Comparison of ENCODE assay signal across 24 cellular contexts in genomic region chr4:172787117-172787516, GRCh38.
A peak's percentile ranks its signal among the peaks of the same experiment; 100 is the strongest.
DNase-seq lines count a peak whose midpoint lies in the region; ATAC-seq and TF ChIP-seq lines count a peak whose summit lies in the region.
"Had no signal": no experiment of that assay in that cellular context is flagged by ENCODE, and none has a peak within 500 bp of the region (broad histone marks: within the 10 kb centered on the region; RNA-seq: fewer than 3 reads in every experiment).

No MANE protein-coding gene starts in this region.

- DNase-seq in lower lobe of right lung (no peak), GM13977 (ENCODE audit: low spot score) (no peak), colonic mucosa (no peak)
- DNase-seq: activated CD4-positive, alpha-beta T cell treated with anti-CD3 and anti-CD28 coated beads for 48 hours; activated effector memory CD4-positive, alpha-beta T cell treated with Interleukin-2 at 50 U/mL for 16 hours; activated T-cell treated with anti-CD3 and anti-CD28 coated beads, Interleukin-2, amount 50 U/mL, for 1 hour; anterior cingulate cortex; C1 segment of cervical spinal cord; Kasumi-1; natural killer cell; NCI-H1436 treated with DMSO at 0.1 percent for 48 hours; NCI-H2081 treated with DMSO at 0.1 percent for 48 hours; SJCRH30; SW 1271; T-helper 9 cell had no signal

- H3K9ac ChIP-seq in colonic mucosa (ENCODE audit: low read depth in 2 of 2, low read length in 2 of 2), result no peak overlapping the region

- H3K36me3 ChIP-seq in lower lobe of right lung, result no peaks in the 10 kb centered on the region
- H3K36me3 ChIP-seq in colonic mucosa, result no peaks in the 10 kb centered on the region
- H3K36me3 ChIP-seq: gastroesophageal sphincter, HAP-1, SJCRH30 had no signal

- intact Hi-C loops in lower lobe of right lung (cut with DNase I), result no loop called here
- intact Hi-C loops in colonic mucosa (cut with DNase I), result no loop called here

- H3K4me1 ChIP-seq in lower lobe of right lung, result no peaks in the 10 kb centered on the region
- H3K4me1 ChIP-seq in colonic mucosa, result no peaks in the 10 kb centered on the region
- H3K4me1 ChIP-seq: gastroesophageal sphincter, HAP-1, SJCRH30 had no signal

- ATAC-seq in GM18511 (IDR thresholded peaks at IDR 0.05; ENCODE audit: unreplicated experiment) (peak; percentile 58), GM19395 (IDR thresholded peaks at IDR 0.05; ENCODE audit: unreplicated experiment) (peak; percentile 48), HG03457 (IDR thresholded peaks at IDR 0.05; ENCODE audit: unreplicated experiment) (peak; percentile 50), lower lobe of right lung (peak; percentile 30 to 64), HG02981 (IDR thresholded peaks at IDR 0.05; ENCODE audit: unreplicated experiment) (no peak)
- ATAC-seq: gastroesophageal sphincter; natural killer cell; stimulated activated effector memory CD8-positive, alpha-beta T cell treated with anti-CD3 and anti-CD28 coated beads, Interleukin-12 subunit alpha, Interleukin-12 subunit beta, amount 100 ng/mL, for 72 hours had no signal

- H3K9me3 ChIP-seq in lower lobe of right lung (no peaks in the 10 kb centered on the region), colonic mucosa (no peaks in the 10 kb centered on the region)
- H3K9me3 ChIP-seq: gastroesophageal sphincter, HAP-1, SJCRH30 had no signal

- H3K27ac ChIP-seq in lower lobe of right lung (no peak overlapping the region), colonic mucosa (no peak overlapping the region)
- H3K27ac ChIP-seq: gastroesophageal sphincter, hepatocyte, SJCRH30 had no signal

- TF ChIP-seq CTCF in lower lobe of right lung (IDR thresholded peaks at IDR 0.05) (no peak), GM13977 (IDR thresholded peaks at IDR 0.05; ENCODE audit: extremely low read depth, insufficient read depth, missing control alignments) (no peak), colonic mucosa (IDR thresholded peaks at IDR 0.05) (no peak)

- H3K27me3 ChIP-seq in lower lobe of right lung (ENCODE audit: low read depth) (no peaks in the 10 kb centered on the region), colonic mucosa (no peaks in the 10 kb centered on the region)
- H3K27me3 ChIP-seq: gastroesophageal sphincter, hepatocyte, SJCRH30 had no signal

- H3K4me3 ChIP-seq in lower lobe of right lung, result no peak overlapping the region
- H3K4me3 ChIP-seq in colonic mucosa, result no peak overlapping the region
- H3K4me3 ChIP-seq: gastroesophageal sphincter, HAP-1, hepatocyte, lung, SJCRH30 had no signal

- in situ Hi-C loops in GM13977 (cut with MboI; ENCODE audit: low pct_unique_long_range_greater_than_20kb, low sequenced_read_pairs, unreplicated experiment), result no loop called here
